In genomic region chr3:12954891-12955650, GRCh38 we compare ENCODE assay signal across 8 cellular contexts.
DNase-seq lines count a peak whose midpoint lies in the region; ATAC-seq and TF ChIP-seq lines count a peak whose summit lies in the region.

No MANE protein-coding gene starts in this region.

- peak; percentile 60 for DNase-seq in activated CD4-positive, alpha-beta T cell treated with anti-CD3 and anti-CD28 coated beads for 36 hours
- no peak for DNase-seq in activated CD4-positive, alpha-beta T cell treated with anti-CD3 and anti-CD28 coated beads, Interleukin-2, amount 50 U/mL, for 1 hour
- DNase-seq in activated naive CD8-positive, alpha-beta T cell treated with anti-CD3 and anti-CD28 coated beads, Interleukin-2, amount 10 ng/mL, durations not matched to agents 7 days and 5 days, result no peak
- DNase-seq in right atrium auricular region (ENCODE audit: low spot score) (peak; percentile 81), retina (no peak), foreskin melanocyte (no peak)
- peak; percentile 25 to 36 for DNase-seq in stimulated activated CD4-positive, alpha-beta T cell treated with anti-CD3 and anti-CD28 coated beads, Interleukin-2, amount 100 ng/mL, for 24 hours

- H3K27me3 Mint-ChIP-seq in activated CD4-positive, alpha-beta T cell treated with anti-CD3 and anti-CD28 coated beads for 36 hours, result no peaks in the 10 kb centered on the region
- H3K27me3 Mint-ChIP-seq in IgD-negative memory B cell, result no peaks in the 10 kb centered on the region
- no peaks in the 10 kb centered on the region for H3K27me3 Mint-ChIP-seq in activated naive CD8-positive, alpha-beta T cell treated with anti-CD3 and anti-CD28 coated beads, Interleukin-2, amount 10 ng/mL, durations not matched to agents 7 days and 5 days

- no peak overlapping the region for H3K4me3 Mint-ChIP-seq in activated CD4-positive, alpha-beta T cell treated with anti-CD3 and anti-CD28 coated beads for 36 hours
- H3K4me3 Mint-ChIP-seq in IgD-negative memory B cell, result peak overlapping the region; percentile 59 to 90 (median 78)
- no peak overlapping the region for H3K4me3 Mint-ChIP-seq in activated naive CD8-positive, alpha-beta T cell treated with anti-CD3 and anti-CD28 coated beads, Interleukin-2, amount 10 ng/mL, durations not matched to agents 7 days and 5 days

- peaks cover 2 to 89% of the 10 kb centered on the region in 2 donors for H3K4me1 ChIP-seq in right atrium auricular region

- intact Hi-C loops in activated CD4-positive, alpha-beta T cell treated with anti-CD3 and anti-CD28 coated beads for 36 hours (cut with DNase I, micrococcal nuclease), result no loop called here

- POLR2A ChIA-PET in activated CD4-positive, alpha-beta T cell treated with anti-CD3 and anti-CD28 coated beads for 36 hours (lab: Charles Lee), result no interaction called here
- POLR2A ChIA-PET in activated naive CD8-positive, alpha-beta T cell treated with anti-CD3 and anti-CD28 coated beads, Interleukin-2, amount 10 ng/mL, durations not matched to agents 7 days and 5 days (lab: Charles Lee), result no interaction called here

- TF ChIP-seq CTCF in right atrium auricular region (IDR thresholded peaks at IDR 0.05), result peak; percentile 15 to 66

- no peaks in the 10 kb centered on the region for H3K36me3 ChIP-seq in right atrium auricular region

- peaks cover 62% of the 10 kb centered on the region for H3K4me1 Mint-ChIP-seq in activated CD4-positive, alpha-beta T cell treated with anti-CD3 and anti-CD28 coated beads for 36 hours
- peaks cover 43 to 59% (median 50%) of the 10 kb centered on the region in 3 donors for H3K4me1 Mint-ChIP-seq in IgD-negative memory B cell
- H3K4me1 Mint-ChIP-seq in activated naive CD8-positive, alpha-beta T cell treated with anti-CD3 and anti-CD28 coated beads, Interleukin-2, amount 10 ng/mL, durations not matched to agents 7 days and 5 days, result peaks cover 18% of the 10 kb centered on the region

- H3K27me3 ChIP-seq in right atrium auricular region, result no peaks in the 10 kb centered on the region

- peaks cover 6% of the 10 kb centered on the region for H3K36me3 Mint-ChIP-seq in activated CD4-positive, alpha-beta T cell treated with anti-CD3 and anti-CD28 coated beads for 36 hours (ENCODE audit: low read depth)
- H3K36me3 Mint-ChIP-seq in IgD-negative memory B cell, result peaks cover 1% of the 10 kb centered on the region
- H3K36me3 Mint-ChIP-seq in activated naive CD8-positive, alpha-beta T cell treated with anti-CD3 and anti-CD28 coated beads, Interleukin-2, amount 10 ng/mL, durations not matched to agents 7 days and 5 days, result peaks cover 1% of the 10 kb centered on the region

- H3K4me3 ChIP-seq in right atrium auricular region, result no peak overlapping the region

- ATAC-seq in activated CD4-positive, alpha-beta T cell treated with anti-CD3 and anti-CD28 coated beads for 36 hours, result peak; percentile 81
- peak; percentile 39 for ATAC-seq in activated naive CD8-positive, alpha-beta T cell treated with anti-CD3 and anti-CD28 coated beads, Interleukin-2, amount 10 ng/mL, durations not matched to agents 7 days and 5 days (ENCODE audit: low read depth)

- CTCF ChIA-PET in activated CD4-positive, alpha-beta T cell treated with anti-CD3 and anti-CD28 coated beads for 36 hours (lab: Charles Lee), result interaction anchor here (0.7 kb wide), 1 partner anchor 9 kb away, joined by 3 read pairs; no protein-coding TSS in a partner anchor

- H3K9me3 ChIP-seq in right atrium auricular region, result no peaks in the 10 kb centered on the region

- peak overlapping the region; percentile 56 for H3K27ac Mint-ChIP-seq in activated CD4-positive, alpha-beta T cell treated with anti-CD3 and anti-CD28 coated beads for 36 hours
- H3K27ac Mint-ChIP-seq in IgD-negative memory B cell, result peak overlapping the region; percentile 82 to 90 (median 90)
- no peak overlapping the region for H3K27ac Mint-ChIP-seq in activated naive CD8-positive, alpha-beta T cell treated with anti-CD3 and anti-CD28 coated beads, Interleukin-2, amount 10 ng/mL, durations not matched to agents 7 days and 5 days

- no peaks in the 10 kb centered on the region for H3K9me3 Mint-ChIP-seq in activated CD4-positive, alpha-beta T cell treated with anti-CD3 and anti-CD28 coated beads for 36 hours (ENCODE audit: low read depth)
- no peaks in the 10 kb centered on the region for H3K9me3 Mint-ChIP-seq in IgD-negative memory B cell
- no peaks in the 10 kb centered on the region for H3K9me3 Mint-ChIP-seq in activated naive CD8-positive, alpha-beta T cell treated with anti-CD3 and anti-CD28 coated beads, Interleukin-2, amount 10 ng/mL, durations not matched to agents 7 days and 5 days

- H3K27ac ChIP-seq in right atrium auricular region, result peak overlapping the region; percentile 78 to 84

Comparison
In these comparisons a context has a peak if more than half of its experiments do, and no peak if none do; other contexts are left out.
1. DNase-seq: peak in activated CD4-positive, alpha-beta T cell treated with anti-CD3 and anti-CD28 coated beads for 36 hours (single experiment), right atrium auricular region (single experiment) and stimulated activated CD4-positive, alpha-beta T cell treated with anti-CD3 and anti-CD28 coated beads, Interleukin-2, amount 100 ng/mL, for 24 hours (2 of 2); none in activated CD4-positive, alpha-beta T cell treated with anti-CD3 and anti-CD28 coated beads, Interleukin-2, amount 50 U/mL, for 1 hour (single experiment), activated naive CD8-positive, alpha-beta T cell treated with anti-CD3 and anti-CD28 coated beads, Interleukin-2, amount 10 ng/mL, durations not matched to agents 7 days and 5 days (single experiment), retina (single experiment) and foreskin melanocyte (single experiment).
2. H3K4me3 Mint-ChIP-seq: peak in IgD-negative memory B cell (4 of 4); none in activated CD4-positive, alpha-beta T cell treated with anti-CD3 and anti-CD28 coated beads for 36 hours (single experiment) and activated naive CD8-positive, alpha-beta T cell treated with anti-CD3 and anti-CD28 coated beads, Interleukin-2, amount 10 ng/mL, durations not matched to agents 7 days and 5 days (single experiment).